In the genomic region with DNA sequence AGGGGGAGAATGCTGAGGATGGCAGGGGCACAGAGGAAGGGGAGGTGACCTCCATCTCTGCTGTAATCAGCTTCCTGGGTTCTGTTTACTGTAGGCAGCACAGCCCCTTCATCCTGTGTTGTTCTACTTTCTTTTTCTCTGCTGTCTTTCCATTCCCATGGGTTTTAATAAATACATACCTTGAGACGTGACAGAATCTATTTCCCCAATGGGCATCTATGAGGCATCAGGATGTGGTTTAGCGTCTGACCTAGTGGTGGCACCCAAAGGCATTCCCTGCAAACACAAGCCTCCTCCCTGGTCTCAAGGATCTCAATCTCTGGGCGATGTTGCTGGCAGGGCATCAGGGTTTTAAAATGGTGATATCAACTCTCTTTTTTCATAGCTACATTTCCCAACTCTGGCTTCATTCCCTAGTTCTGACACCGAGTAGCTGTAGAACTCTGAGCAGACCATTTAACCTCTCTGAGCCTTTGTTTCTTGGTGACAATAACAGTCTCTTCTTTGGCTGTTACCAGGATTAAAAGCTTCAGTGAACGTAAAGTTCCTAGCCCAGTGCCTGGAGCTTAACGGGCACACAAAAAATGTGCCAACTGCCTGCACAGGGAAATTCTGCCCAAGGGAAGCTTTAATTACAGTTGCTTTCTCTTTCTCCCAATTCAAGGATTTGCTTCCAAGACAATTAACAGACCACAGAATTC, we compare ENCODE assay signal across 9 cellular contexts.
DNase-seq lines count a peak whose midpoint lies in the region; FAIRE-seq and TF ChIP-seq lines count a peak whose summit lies in the region.
"Had no signal": no experiment of that assay in that cellular context is flagged by ENCODE, and none has a peak within 500 bp of the region (broad histone marks: within the 10 kb centered on the region; RNA-seq: fewer than 3 reads in every experiment).

No MANE protein-coding gene starts in this region.

- H3K9me3 Mint-ChIP-seq in T-helper 2 cell treated with Interferon-gamma antibody and Interleukin-4, amounts not matched to agents 5 μg/mL and 100 μg/mL, for 36 hours = no peaks in the 10 kb centered on the region
- no peaks in the 10 kb centered on the region for H3K9me3 Mint-ChIP-seq in progenitor cell of endocrine pancreas (ENCODE audit: low read depth)

- H3K4me1 ChIP-seq in tibial artery = peaks cover 0 to 25% (median 19%) of the 10 kb centered on the region in 4 donors

- TF ChIP-seq CTCF in foreskin fibroblast (IDR thresholded peaks at IDR 0.05; ENCODE audit: low read depth, low read length) = no peak
- no peak for TF ChIP-seq CTCF in progenitor cell of endocrine pancreas (IDR thresholded peaks at IDR 0.05; ENCODE audit: unreplicated experiment)
- no peak for TF ChIP-seq CTCF in tibial artery (IDR thresholded peaks at IDR 0.05)

- peak; percentile 14 for DNase-seq in stimulated activated CD4-positive, alpha-beta T cell treated with anti-CD3 and anti-CD28 coated beads, Interleukin-4, amount 100 ng/mL, for 24 hours
- DNase-seq in stimulated activated CD4-positive, alpha-beta T cell treated with anti-CD3 and anti-CD28 coated beads, Interleukin-2, amount 100 ng/mL, for 48 hours = no peak
- DNase-seq in T-helper 2 cell treated with Interferon-gamma antibody and Interleukin-4, amounts not matched to agents 5 μg/mL and 100 μg/mL, for 36 hours (ENCODE audit: low spot score) = no peak
- DNase-seq in foreskin fibroblast (peak; percentile 70 to 76), urothelium cell line (ENCODE audit: low spot score) (peak; percentile 66), progenitor cell of endocrine pancreas (ENCODE audit: low spot score, unreplicated experiment) (no peak), tibial artery (no peak), DMS53 (lab: John Stamatoyannopoulos, UW) (no peak)

- peaks cover 26% of the 10 kb centered on the region for H3K4me1 Mint-ChIP-seq in T-helper 2 cell treated with Interferon-gamma antibody and Interleukin-4, amounts not matched to agents 5 μg/mL and 100 μg/mL, for 36 hours (ENCODE audit: low read depth)
- peaks cover 7% of the 10 kb centered on the region for H3K4me1 Mint-ChIP-seq in progenitor cell of endocrine pancreas (ENCODE audit: low read depth)

- no peaks in the 10 kb centered on the region for H3K36me3 Mint-ChIP-seq in T-helper 2 cell treated with Interferon-gamma antibody and Interleukin-4, amounts not matched to agents 5 μg/mL and 100 μg/mL, for 36 hours (ENCODE audit: low read depth)
- no peaks in the 10 kb centered on the region for H3K36me3 Mint-ChIP-seq in progenitor cell of endocrine pancreas (ENCODE audit: insufficient read depth)

- H3K9me3 ChIP-seq in tibial artery = no peaks in the 10 kb centered on the region

- H3K27ac Mint-ChIP-seq in T-helper 2 cell treated with Interferon-gamma antibody and Interleukin-4, amounts not matched to agents 5 μg/mL and 100 μg/mL, for 36 hours = peak overlapping the region; percentile 84
- no peak overlapping the region for H3K27ac Mint-ChIP-seq in progenitor cell of endocrine pancreas

- H3K27me3 ChIP-seq in tibial artery = no peaks in the 10 kb centered on the region
- H3K27me3 ChIP-seq: cardiac muscle cell had no signal

- no peaks in the 10 kb centered on the region for H3K36me3 ChIP-seq in tibial artery
- H3K36me3 ChIP-seq: cardiac muscle cell had no signal

- no peak for FAIRE-seq in urothelium cell line (lab: Jason Lieb, UNC)

- intact Hi-C loops in tibial artery (cut with DNase I; ENCODE audit: low total_unique reads) = no loop called here

- H3K4me3 Mint-ChIP-seq in T-helper 2 cell treated with Interferon-gamma antibody and Interleukin-4, amounts not matched to agents 5 μg/mL and 100 μg/mL, for 36 hours = peak overlapping the region; percentile 58
- no peak overlapping the region for H3K4me3 Mint-ChIP-seq in progenitor cell of endocrine pancreas (ENCODE audit: low read depth)

- H3K27me3 Mint-ChIP-seq in T-helper 2 cell treated with Interferon-gamma antibody and Interleukin-4, amounts not matched to agents 5 μg/mL and 100 μg/mL, for 36 hours (ENCODE audit: low read depth) = no peaks in the 10 kb centered on the region
- peaks cover 40% of the 10 kb centered on the region for H3K27me3 Mint-ChIP-seq in progenitor cell of endocrine pancreas

- no peak overlapping the region for H3K27ac ChIP-seq in tibial artery
- H3K27ac ChIP-seq: cardiac muscle cell had no signal

- no peak overlapping the region for H3K4me3 ChIP-seq in foreskin fibroblast (ENCODE audit: low read depth in 1 of 2, low read length in 2 of 2)
- H3K4me3 ChIP-seq in tibial artery = peak overlapping the region in 1 of 2 donors; percentile 9
- H3K4me3 ChIP-seq: cardiac muscle cell had no signal

Comparison
In these comparisons a context has a peak if more than half of its experiments do, and no peak if none do; other contexts are left out.
1. DNase-seq: peak in stimulated activated CD4-positive, alpha-beta T cell treated with anti-CD3 and anti-CD28 coated beads, Interleukin-4, amount 100 ng/mL, for 24 hours (single experiment), foreskin fibroblast (2 of 2) and urothelium cell line (single experiment); none in stimulated activated CD4-positive, alpha-beta T cell treated with anti-CD3 and anti-CD28 coated beads, Interleukin-2, amount 100 ng/mL, for 48 hours (0 of 2), T-helper 2 cell treated with Interferon-gamma antibody and Interleukin-4, amounts not matched to agents 5 μg/mL and 100 μg/mL, for 36 hours (single experiment), progenitor cell of endocrine pancreas (single experiment), tibial artery (0 of 2) and DMS53 (single experiment).